Comparison of ENCODE assay signal across 22 cellular contexts in the genomic region with DNA sequence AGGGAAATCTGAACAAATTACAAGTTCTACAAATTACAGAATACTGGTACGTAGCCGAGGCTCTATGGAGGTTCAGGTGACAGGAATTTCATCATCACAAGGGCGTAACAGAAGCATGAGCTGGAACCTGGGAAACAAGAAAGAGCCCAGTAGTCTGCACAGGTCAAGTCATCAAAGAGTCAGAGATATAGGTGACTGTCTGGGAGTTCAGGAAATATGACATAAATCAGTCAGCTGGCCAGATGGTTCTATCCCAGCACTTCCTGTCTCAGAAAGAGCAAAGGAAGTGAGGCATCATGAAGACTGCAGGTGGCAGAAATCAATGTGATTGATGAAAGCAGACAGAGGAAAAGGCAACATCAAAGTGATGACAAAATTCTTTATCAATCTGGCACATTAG. TPM values are rescaled to one million over a fixed set of nuclear protein-coding genes. Genes with fewer than 3 reads are reported as not detected.
DNase-seq lines count a peak whose midpoint lies in the region; ATAC-seq and TF ChIP-seq lines count a peak whose summit lies in the region.
"Had no signal": no experiment of that assay in that cellular context is flagged by ENCODE, and none has a peak within 500 bp of the region (broad histone marks: within the 10 kb centered on the region; RNA-seq: fewer than 3 reads in every experiment).

No MANE protein-coding gene starts in this region.

- in situ Hi-C loops in mammary epithelial cell (cut with MboI; ENCODE audit: low sequenced_read_pairs in 2 of 2) = no loop called here

- H3K27ac ChIP-seq in BLaER1 (no peak overlapping the region), mammary epithelial cell (ENCODE audit: insufficient read depth, low read depth, low read length) (no peak overlapping the region), vagina (no peak overlapping the region), right lobe of liver (no peak overlapping the region)
- H3K27ac ChIP-seq: A549; BLaER1 treated with 17β-estradiol and CSF1 and Interleukin-3, amounts not matched to agents 10 nM and 100 nM; heart left ventricle; psoas muscle; SJSA1; spleen; upper lobe of left lung had no signal

- H3K27me3 Mint-ChIP-seq in chondrocyte (ENCODE audit: low read depth) = peaks cover 2% of the 10 kb centered on the region

- H3K36me3 Mint-ChIP-seq in chondrocyte (ENCODE audit: low read depth) = no peaks in the 10 kb centered on the region

- CTCF ChIA-PET in mammary epithelial cell (lab: Charles Lee; ENCODE audit: low non-redundant PET) = interaction anchor here (0.6 kb wide), 1 partner anchor 227 kb away, joined by 5 read pairs; no protein-coding TSS in a partner anchor

- TF ChIP-seq CTCF in mammary epithelial cell (conservative IDR thresholded peaks at IDR 0.05 in 1 of 2, IDR thresholded peaks at IDR 0.05 in 1 of 2; ENCODE audit: extremely low read depth in 1 of 2, insufficient read depth in 1 of 2, low read depth in 1 of 2, low read length in 2 of 2) (no peak), vagina (IDR thresholded peaks at IDR 0.05) (no peak), chondrocyte (IDR thresholded peaks at IDR 0.05) (no peak), right lobe of liver (IDR thresholded peaks at IDR 0.05) (no peak)

- WGBS in mammary epithelial cell (ENCODE audit: low coverage, missing lambda C conversion rate) = 10% methylated on average over 3 of the region's 3 CpGs
- 44% methylated on average over 3 of the region's 3 CpGs for WGBS in right lobe of liver (ENCODE audit: insufficient coverage, low coverage, low lambda C conversion rate, missing lambda C conversion rate)

- H2AFZ ChIP-seq in mammary epithelial cell (ENCODE audit: low read depth, low read length) = no peak overlapping the region

- H3K36me3 ChIP-seq in BLaER1 (no peaks in the 10 kb centered on the region), mammary epithelial cell (ENCODE audit: insufficient read depth, low read length) (no peaks in the 10 kb centered on the region), vagina (no peaks in the 10 kb centered on the region), right lobe of liver (no peaks in the 10 kb centered on the region)
- H3K36me3 ChIP-seq: BLaER1 treated with 17β-estradiol and CSF1 and Interleukin-3, amounts not matched to agents 10 nM and 100 nM; HAP-1; SJSA1 had no signal

- DNase-seq in NCI-H69 (lab: John Stamatoyannopoulos, UW) (peak; percentile 16), mammary epithelial cell (peak; percentile 43), kidney glomerular epithelial cell (lab: John Stamatoyannopoulos, UW) (peak; percentile 23), vagina (ENCODE audit: extremely low spot score in 2 of 2) (no peak), chondrocyte (ENCODE audit: low spot score) (no peak), right lobe of liver (no peak), Kasumi-1 (lab: John Stamatoyannopoulos, UW) (no peak)
- DNase-seq: activated naive CD4-positive, alpha-beta T cell treated with anti-CD3 and anti-CD28 coated beads, Interleukin-2, amount 50 U/mL, for 16 hours; activated T-cell treated with anti-CD3 and anti-CD28 coated beads, Interleukin-2, amount 50 U/mL, for 48 hours; anterior cingulate cortex; heart left ventricle; OCI-M1; psoas muscle; spleen; stimulated activated CD4-positive, alpha-beta T cell treated with anti-CD3 and anti-CD28 coated beads, Interleukin-4, amount 100 ng/mL, for 24 hours; upper lobe of left lung had no signal

- no peak overlapping the region for H3K27ac Mint-ChIP-seq in chondrocyte (ENCODE audit: unreplicated experiment)

- no peaks in the 10 kb centered on the region for H3K9me3 Mint-ChIP-seq in chondrocyte (ENCODE audit: low read depth)

- no peaks in the 10 kb centered on the region for H4K20me1 ChIP-seq in BLaER1
- no peaks in the 10 kb centered on the region for H4K20me1 ChIP-seq in mammary epithelial cell (ENCODE audit: insufficient read depth, low read length)
- H4K20me1 ChIP-seq: BLaER1 treated with 17β-estradiol and CSF1 and Interleukin-3, amounts not matched to agents 10 nM and 100 nM had no signal

- no peak for TF ChIP-seq POLR2A in vagina (IDR thresholded peaks at IDR 0.05)
- TF ChIP-seq POLR2A in right lobe of liver (IDR thresholded peaks at IDR 0.05) = no peak

- peaks cover 10% of the 10 kb centered on the region for H3K4me1 ChIP-seq in BLaER1
- H3K4me1 ChIP-seq in mammary epithelial cell (ENCODE audit: insufficient read depth, low read length) = no peaks in the 10 kb centered on the region
- no peaks in the 10 kb centered on the region for H3K4me1 ChIP-seq in vagina
- no peaks in the 10 kb centered on the region for H3K4me1 ChIP-seq in right lobe of liver
- H3K4me1 ChIP-seq: HAP-1, psoas muscle, spleen, upper lobe of left lung had no signal

- H3K4me3 ChIP-seq in BLaER1 = no peak overlapping the region
- no peak overlapping the region for H3K4me3 ChIP-seq in mammary epithelial cell (replicated peaks in 1 of 3; ENCODE audit: insufficient read depth in 1 of 3, low read depth in 2 of 3, low read length in 3 of 3)
- no peak overlapping the region for H3K4me3 ChIP-seq in vagina
- H3K4me3 ChIP-seq in right lobe of liver = no peak overlapping the region
- H3K4me3 ChIP-seq: A549; BLaER1 treated with 17β-estradiol and CSF1 and Interleukin-3, amounts not matched to agents 10 nM and 100 nM; HAP-1; heart left ventricle; psoas muscle; SJSA1; spleen; upper lobe of left lung had no signal

- no peaks in the 10 kb centered on the region for H3K4me1 Mint-ChIP-seq in chondrocyte (ENCODE audit: low read depth)

- no peak for ATAC-seq in right lobe of liver
- ATAC-seq: A549, psoas muscle had no signal

- intact Hi-C loops in mammary epithelial cell (cut with micrococcal nuclease) (loop anchor here (5.0 kb wide), 1 partner anchor 231 kb away; no protein-coding TSS in a partner anchor), vagina (cut with DNase I) (no loop called here), right lobe of liver (cut with DNase I) (no loop called here)

- H3K4me3 Mint-ChIP-seq in chondrocyte (ENCODE audit: unreplicated experiment) = no peak overlapping the region

- H3K9me3 ChIP-seq in BLaER1 (no peaks in the 10 kb centered on the region), mammary epithelial cell (replicated peaks; ENCODE audit: insufficient read depth, low read length) (peaks cover 4% of the 10 kb centered on the region), vagina (no peaks in the 10 kb centered on the region), right lobe of liver (no peaks in the 10 kb centered on the region)
- H3K9me3 ChIP-seq: A549; BLaER1 treated with 17β-estradiol and CSF1 and Interleukin-3, amounts not matched to agents 10 nM and 100 nM; HAP-1; heart left ventricle; psoas muscle; SJSA1; spleen; upper lobe of left lung had no signal

- H3K9ac ChIP-seq in BLaER1 (no peak overlapping the region), mammary epithelial cell (ENCODE audit: insufficient read depth, low read length) (no peak overlapping the region)
- H3K9ac ChIP-seq: BLaER1 treated with 17β-estradiol and CSF1 and Interleukin-3, amounts not matched to agents 10 nM and 100 nM had no signal

- BruUV-seq in mammary epithelial cell (replicated peaks; lab: Mats Ljungman, UMichigan) = no TSS peak

- H3K27me3 ChIP-seq in BLaER1 = no peaks in the 10 kb centered on the region
- no peaks in the 10 kb centered on the region for H3K27me3 ChIP-seq in mammary epithelial cell (ENCODE audit: insufficient read depth, low read length)
- no peaks in the 10 kb centered on the region for H3K27me3 ChIP-seq in vagina
- no peaks in the 10 kb centered on the region for H3K27me3 ChIP-seq in right lobe of liver
- H3K27me3 ChIP-seq: BLaER1 treated with 17β-estradiol and CSF1 and Interleukin-3, amounts not matched to agents 10 nM and 100 nM; heart left ventricle; SJSA1; spleen; upper lobe of left lung had no signal

- H3K79me2 ChIP-seq in mammary epithelial cell (ENCODE audit: insufficient read depth, low read length) = no peaks in the 10 kb centered on the region

- peak overlapping the region; percentile 31; the same call in 1 of the 2 replicates for H3K4me2 ChIP-seq in BLaER1
- H3K4me2 ChIP-seq in mammary epithelial cell (ENCODE audit: insufficient read depth, low read depth, low read length) = no peak overlapping the region
- H3K4me2 ChIP-seq: A549 had no signal

- dilution Hi-C loops in mammary epithelial cell (cut with HindIII; ENCODE audit: low sequenced_read_pairs) = no loop called here

RNA-seq across cellular contexts. Expression of gene MYCT1, which starts 23.3 kb away (rescaled TPM):
- not detected for total RNA-seq in mammary epithelial cell
- polyA plus RNA-seq in mammary epithelial cell = not detected
- not detected for polyA minus RNA-seq in mammary epithelial cell
- total RNA-seq in vagina = 8.3 TPM
- total RNA-seq in chondrocyte = not detected in 3 replicates
- 1 to 10 TPM; 2.3 to 6.6 (median 4.7) TPM for total RNA-seq in right lobe of liver
- total RNA-seq: LHCN-M2 had no signal

RNA-seq across cellular contexts. Expression of gene VIP, which starts 29.6 kb away (rescaled TPM):
- not detected for total RNA-seq in mammary epithelial cell
- polyA plus RNA-seq in mammary epithelial cell = not detected
- polyA minus RNA-seq in mammary epithelial cell = not detected
- total RNA-seq in vagina = 68.0 TPM
- not detected in 3 replicates for total RNA-seq in chondrocyte
- total RNA-seq in right lobe of liver = under 1 TPM in 4 of 6 experiments, not detected in 2; 0.13 to 0.31 (median 0.23) TPM

Comparison
In these comparisons a context has a peak if more than half of its experiments do, and no peak if none do; other contexts are left out.
1. DNase-seq: peak in NCI-H69 (single experiment), mammary epithelial cell (single experiment) and kidney glomerular epithelial cell (single experiment); none in vagina (0 of 2), chondrocyte (single experiment), right lobe of liver (0 of 3) and Kasumi-1 (0 of 2).
2. RNA of gene VIP, which starts 29.6 kb away (total RNA-seq): 68.0 TPM in vagina (single experiment); 0.13 to 0.31 TPM in right lobe of liver, not detected in mammary epithelial cell and not detected in chondrocyte; every median in the first group is over 10 times any median in the second.